In genomic region chr6:127205031-127205430, GRCh38 we compare ENCODE assay signal across 1 cellular context.
TF ChIP-seq lines count a peak whose summit lies in the region.

No MANE protein-coding gene starts in this region.

TF ChIP-seq in GM23338, 12 proteins besides CTCF, POLR2A, EP300 and RAD21 (continued from another document):
- TF ChIP-seq REST (IDR thresholded peaks at IDR 0.05; ENCODE audit: unreplicated experiment) (no peak), CREB1 (CRISPR knock-in tag; IDR thresholded peaks at IDR 0.05; ENCODE audit: low read depth) (no peak), JUNB (IDR thresholded peaks at IDR 0.05; ENCODE audit: unreplicated experiment) (no peak), ZNF462 (CRISPR knock-in tag; IDR thresholded peaks at IDR 0.05) (no peak), POLR2AphosphoS5 (IDR thresholded peaks at IDR 0.05; ENCODE audit: low read depth) (no peak)
